2 cellular contexts compared by ENCODE assay signal in the genomic region with DNA sequence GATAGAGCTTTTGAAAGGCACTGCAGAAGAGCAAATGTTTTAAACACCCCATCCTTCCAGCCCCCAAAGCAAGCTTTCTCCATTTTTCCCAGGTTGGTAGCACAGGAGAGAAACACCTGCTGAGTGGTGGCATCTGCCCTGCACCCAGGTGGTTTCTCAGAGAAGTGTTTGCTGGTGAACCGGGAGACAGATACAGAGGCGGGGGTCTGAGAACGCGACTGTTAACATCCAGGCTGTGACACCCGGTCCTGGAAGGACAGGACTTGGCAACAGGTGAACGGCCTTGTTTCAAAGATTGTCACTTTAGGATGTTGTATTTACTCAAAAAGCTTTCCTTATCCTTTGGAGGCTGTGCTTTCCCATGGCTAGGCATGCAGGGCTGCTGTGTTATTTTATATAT.
TF ChIP-seq lines count a peak whose summit lies in the region.

No MANE protein-coding gene starts in this region.

TF ChIP-seq in HEK293, 187 proteins besides CTCF, POLR2A, EP300 and RAD21:
- TF ChIP-seq ZNF148 (tag by site-specific recombination; IDR thresholded peaks at IDR 0.05; ENCODE audit: borderline replicate concordance) = no peak
- TF ChIP-seq ZNF169 (tag by site-specific recombination; IDR thresholded peaks at IDR 0.05) = no peak
- TF ChIP-seq SCRT2 (tag by site-specific recombination; IDR thresholded peaks at IDR 0.05) = peak; percentile 49; the same call in 1 of the 2 replicates

TF ChIP-seq in HepG2, 621 proteins besides CTCF, POLR2A, EP300 and RAD21:
- TF ChIP-seq KLF6 (CRISPR knock-in tag; IDR thresholded peaks at IDR 0.05) (no peak), POLR2G (IDR thresholded peaks at IDR 0.05; ENCODE audit: low read depth, low read length) (peak; percentile 48; the same call in 1 of the 2 replicates)
